In genomic region chr11:46413755-46414465, GRCh38 we compare ENCODE assay signal across 3 cellular contexts.
TF ChIP-seq lines count a peak whose summit lies in the region.

No MANE protein-coding gene starts in this region.

TF ChIP-seq in GM23338, 12 proteins besides CTCF, POLR2A, EP300 and RAD21 (continues in another document):
- TF ChIP-seq EZH2phosphoT487 (IDR thresholded peaks at IDR 0.05; ENCODE audit: unreplicated experiment) (no peak), CREB1 (CRISPR knock-in tag; IDR thresholded peaks at IDR 0.05; ENCODE audit: low read depth) (no peak), ETS1 (IDR thresholded peaks at IDR 0.05) (no peak), ZNF114 (CRISPR knock-in tag; IDR thresholded peaks at IDR 0.05) (no peak), REST (IDR thresholded peaks at IDR 0.05; ENCODE audit: unreplicated experiment) (no peak)

TF ChIP-seq in H1, 55 proteins besides CTCF, POLR2A, EP300 and RAD21:
- no peak for TF ChIP-seq CHD7 (IDR thresholded peaks at IDR 0.05; ENCODE audit: insufficient replicate concordance, low read length)
- no peak for TF ChIP-seq GTF2F1 (IDR thresholded peaks at IDR 0.05; ENCODE audit: borderline replicate concordance, low read depth, low read length)
- no peak for TF ChIP-seq RBBP5 (IDR thresholded peaks at IDR 0.05; ENCODE audit: borderline replicate concordance, low read depth, low read length)
- no peak for TF ChIP-seq RNF2 (IDR thresholded peaks at IDR 0.05; ENCODE audit: borderline replicate concordance, low read depth, low read length, missing control alignments, poor library complexity, severe bottlenecking)
- TF ChIP-seq TAF7 (optimal IDR thresholded peaks at IDR 0.05; ENCODE audit: borderline replicate concordance, low read depth, low read length) = no peak
- no peak for TF ChIP-seq CHD1 (IDR thresholded peaks at IDR 0.05; ENCODE audit: low read depth, low read length)
- no peak for TF ChIP-seq CHD2 (IDR thresholded peaks at IDR 0.05; ENCODE audit: low read length)
- TF ChIP-seq ZNF274 (IDR thresholded peaks at IDR 0.05; ENCODE audit: borderline replicate concordance, extremely low read depth, low read length) = no peak
- TF ChIP-seq RXRA (IDR thresholded peaks at IDR 0.05; ENCODE audit: insufficient read depth, low read depth, low read length) = no peak
- TF ChIP-seq BACH1 (IDR thresholded peaks at IDR 0.05; ENCODE audit: low read length) = no peak
- no peak for TF ChIP-seq GABPA (IDR thresholded peaks at IDR 0.05; ENCODE audit: borderline replicate concordance, insufficient read depth, low read length)
- TF ChIP-seq KDM5A (IDR thresholded peaks at IDR 0.05; ENCODE audit: low read length) = no peak

TF ChIP-seq in GM12891, 5 proteins besides CTCF, POLR2A, EP300 and RAD21:
- TF ChIP-seq POLR2AphosphoS5 (IDR thresholded peaks at IDR 0.05; ENCODE audit: low read depth, low read length) (no peak), PAX5 (IDR thresholded peaks at IDR 0.05; ENCODE audit: insufficient read depth, low read length, severe bottlenecking) (no peak), POU2F2 (IDR thresholded peaks at IDR 0.05; ENCODE audit: low read depth, low read length) (no peak), SPI1 (IDR thresholded peaks at IDR 0.05; ENCODE audit: low read depth, low read length) (no peak), TAF1 (IDR thresholded peaks at IDR 0.05; ENCODE audit: low read depth, low read length) (no peak)
